21 cellular contexts compared by ENCODE assay signal in genomic region chr7:157615852-157616251, GRCh38.
"Had no signal": no experiment of that assay in that cellular context is flagged by ENCODE, and none has a peak within 500 bp of the region (broad histone marks: within the 10 kb centered on the region; RNA-seq: fewer than 3 reads in every experiment).

No MANE protein-coding gene starts in this region.

- ATAC-seq: stimulated activated naive CD8-positive, alpha-beta T cell treated with anti-CD3 and anti-CD28 coated beads, Interleukin-15, Interleukin-2, amounts not matched to agents 100 U/mL and 50 U/mL, for 24 hours had no signal

- H3K36me3 ChIP-seq: tibial artery had no signal

- H3K4me2 ChIP-seq: hepatocyte had no signal

- H3K27me3 Mint-ChIP-seq: activated B cell treated with CpG ODN at 0.5 μM for 24 hours; activated CD4-positive, alpha-beta memory T cell treated with anti-CD3 and anti-CD28 coated beads for 36 hours had no signal

- H3K9me3 ChIP-seq: tibial artery had no signal

- DNase-seq: activated B cell treated with CpG ODN at 0.5 μM for 24 hours; activated CD4-positive, alpha-beta memory T cell treated with anti-CD3 and anti-CD28 coated beads for 36 hours; activated CD4-positive, alpha-beta T cell treated with anti-CD3 and anti-CD28 coated beads for 48 hours; activated naive CD4-positive, alpha-beta T cell treated with anti-CD3 and anti-CD28 coated beads, Interleukin-2, amount 10 ng/mL, durations not matched to agents 7 days and 5 days; activated T-cell treated with anti-CD3 and anti-CD28 coated beads for 4 hours; effector CD4-positive, alpha-beta T cell; erythroblast; foreskin melanocyte; immature natural killer cell; kidney glomerular epithelial cell; mammary epithelial cell; retina; stimulated activated CD4-positive, alpha-beta T cell treated with anti-CD3 and anti-CD28 coated beads, Interleukin-4, amount 100 ng/mL, for 4 hours; stimulated activated naive CD8-positive, alpha-beta T cell treated with anti-CD3 and anti-CD28 coated beads, Interleukin-15, Interleukin-2, amounts not matched to agents 100 U/mL and 50 U/mL, for 24 hours; T1000; tibial artery had no signal

- H2AFZ ChIP-seq: hepatocyte had no signal

- H3K9me3 Mint-ChIP-seq: activated B cell treated with CpG ODN at 0.5 μM for 24 hours; activated CD4-positive, alpha-beta memory T cell treated with anti-CD3 and anti-CD28 coated beads for 36 hours; activated naive CD4-positive, alpha-beta T cell treated with anti-CD3 and anti-CD28 coated beads, Interleukin-2, amount 10 ng/mL, durations not matched to agents 7 days and 5 days; immature natural killer cell; nephron; T-helper 1 cell treated with Interleukin-12 subunit alpha and Interleukin-12 subunit beta and Interleukin-4 antibody, amounts not matched to agents 30 μg/mL and 1 μg/mL, for 36 hours had no signal

- H3K4me3 ChIP-seq: hepatocyte, tibial artery had no signal

- H3K27ac Mint-ChIP-seq: activated B cell treated with CpG ODN at 0.5 μM for 24 hours; activated CD4-positive, alpha-beta memory T cell treated with anti-CD3 and anti-CD28 coated beads for 36 hours; activated naive CD4-positive, alpha-beta T cell treated with anti-CD3 and anti-CD28 coated beads, Interleukin-2, amount 10 ng/mL, durations not matched to agents 7 days and 5 days; immature natural killer cell; progenitor cell of endocrine pancreas; T-helper 1 cell treated with Interleukin-12 subunit alpha and Interleukin-12 subunit beta and Interleukin-4 antibody, amounts not matched to agents 30 μg/mL and 1 μg/mL, for 36 hours had no signal

- H3K79me2 ChIP-seq: hepatocyte had no signal

- H3K27me3 ChIP-seq: hepatocyte had no signal

- H3K4me3 Mint-ChIP-seq: activated B cell treated with CpG ODN at 0.5 μM for 24 hours; activated CD4-positive, alpha-beta memory T cell treated with anti-CD3 and anti-CD28 coated beads for 36 hours; activated naive CD4-positive, alpha-beta T cell treated with anti-CD3 and anti-CD28 coated beads, Interleukin-2, amount 10 ng/mL, durations not matched to agents 7 days and 5 days; brain; immature natural killer cell; T-helper 1 cell treated with Interleukin-12 subunit alpha and Interleukin-12 subunit beta and Interleukin-4 antibody, amounts not matched to agents 30 μg/mL and 1 μg/mL, for 36 hours had no signal

- H3K27ac ChIP-seq: hepatocyte, tibial artery had no signal

- H3K36me3 Mint-ChIP-seq: activated CD4-positive, alpha-beta memory T cell treated with anti-CD3 and anti-CD28 coated beads for 36 hours; immature natural killer cell had no signal
